ENCODE assay signal across 9 cellular contexts in genomic region chr10:131310904-131311660, GRCh38. TPM values are rescaled to one million over a fixed set of nuclear protein-coding genes. Genes with fewer than 3 reads are reported as not detected.
DNase-seq lines count a peak whose midpoint lies in the region; ATAC-seq and TF ChIP-seq lines count a peak whose summit lies in the region.
"Had no signal": no experiment of that assay in that cellular context is flagged by ENCODE, and none has a peak within 500 bp of the region (broad histone marks: within the 10 kb centered on the region; RNA-seq: fewer than 3 reads in every experiment).

No MANE protein-coding gene starts in this region.

- H3K27ac ChIP-seq in BLaER1 (peak overlapping the region; percentile 85), ectodermal cell (ENCODE audit: insufficient read depth, low read depth, low read length, poor library complexity, severe bottlenecking) (no peak overlapping the region)

- peak overlapping the region; percentile 84 for H3K9ac ChIP-seq in BLaER1

- no peak overlapping the region for H3K27ac Mint-ChIP-seq in nephron progenitor cell

- peaks cover 40% of the 10 kb centered on the region for H3K4me1 ChIP-seq in BLaER1
- no peaks in the 10 kb centered on the region for H3K4me1 ChIP-seq in ectodermal cell (ENCODE audit: control insufficient read depth, insufficient read depth, low read length)

- peaks cover 10% of the 10 kb centered on the region; the same call in 1 of the 2 replicates for H4K20me1 ChIP-seq in BLaER1

- DNase-seq in nephron progenitor cell (peak; percentile 65), NCI-H1417 treated with DMSO at 0.1 percent for 48 hours (lab: John Stamatoyannopoulos, UW) (no peak), NCI-H1048 (lab: John Stamatoyannopoulos, UW) (no peak)
- no peak for DNase-seq in NK-92 treated with Interleukin-12 subunit alpha and Interleukin-12 subunit beta, amount 100 ng/mL, for 24 hours (lab: John Stamatoyannopoulos, UW)
- DNase-seq: NCI-H1436 treated with DMSO at 0.1 percent for 48 hours had no signal

- H3K4me3 ChIP-seq in BLaER1 = peak overlapping the region; percentile 80
- H3K4me3 ChIP-seq in ectodermal cell (ENCODE audit: insufficient read depth, low read depth, low read length) = peak overlapping the region; percentile 35

- no peaks in the 10 kb centered on the region for H3K36me3 Mint-ChIP-seq in nephron progenitor cell (ENCODE audit: low read depth)

- 1% methylated on average over 104 of the region's 104 CpGs for WGBS in ectodermal cell, 2 experiments

- H3K4me2 ChIP-seq in BLaER1 = peak overlapping the region; percentile 48

- ATAC-seq in GM21529 (IDR thresholded peaks at IDR 0.05; ENCODE audit: unreplicated experiment) (peak; percentile 8), GM21447 (IDR thresholded peaks at IDR 0.05; ENCODE audit: unreplicated experiment) (no peak)

- H3K27me3 ChIP-seq in BLaER1 (no peaks in the 10 kb centered on the region), ectodermal cell (ENCODE audit: control insufficient read depth, insufficient read depth, low read length, poor library complexity, severe bottlenecking) (peaks cover 28% of the 10 kb centered on the region)

- TF ChIP-seq CTCF in nephron progenitor cell (IDR thresholded peaks at IDR 0.05) = no peak

- H3K4me3 Mint-ChIP-seq in nephron progenitor cell = peak overlapping the region; percentile 69

- peaks cover 22% of the 10 kb centered on the region for H3K36me3 ChIP-seq in BLaER1
- H3K36me3 ChIP-seq in ectodermal cell (ENCODE audit: control insufficient read depth, insufficient read depth, low read length) = no peaks in the 10 kb centered on the region

- H3K9me3 Mint-ChIP-seq in nephron progenitor cell = no peaks in the 10 kb centered on the region

- peaks cover 19% of the 10 kb centered on the region; the same call in 1 of the 2 replicates for H3K9me3 ChIP-seq in BLaER1
- H3K9me3 ChIP-seq in ectodermal cell (ENCODE audit: control insufficient read depth, low read length) = no peaks in the 10 kb centered on the region

- H3K27me3 Mint-ChIP-seq in nephron progenitor cell (ENCODE audit: low read depth, poor library complexity) = peaks cover 65% of the 10 kb centered on the region

- H3K4me1 Mint-ChIP-seq in nephron progenitor cell = peaks cover 7% of the 10 kb centered on the region

RNA-seq across cellular contexts. Expression of gene TCERG1L, which starts 0.4 kb away (rescaled TPM):
- 1.8 TPM for polyA plus RNA-seq in ectodermal cell (2013, experiment 1 of 4)
- polyA plus RNA-seq in ectodermal cell (2013, experiment 2 of 4) = 1.3 TPM
- 1.1 TPM for polyA plus RNA-seq in ectodermal cell (2013, experiment 3 of 4)
- 1.8 TPM for polyA plus RNA-seq in ectodermal cell (2013, experiment 4 of 4)
